8 cellular contexts compared by ENCODE assay signal in the genomic region with DNA sequence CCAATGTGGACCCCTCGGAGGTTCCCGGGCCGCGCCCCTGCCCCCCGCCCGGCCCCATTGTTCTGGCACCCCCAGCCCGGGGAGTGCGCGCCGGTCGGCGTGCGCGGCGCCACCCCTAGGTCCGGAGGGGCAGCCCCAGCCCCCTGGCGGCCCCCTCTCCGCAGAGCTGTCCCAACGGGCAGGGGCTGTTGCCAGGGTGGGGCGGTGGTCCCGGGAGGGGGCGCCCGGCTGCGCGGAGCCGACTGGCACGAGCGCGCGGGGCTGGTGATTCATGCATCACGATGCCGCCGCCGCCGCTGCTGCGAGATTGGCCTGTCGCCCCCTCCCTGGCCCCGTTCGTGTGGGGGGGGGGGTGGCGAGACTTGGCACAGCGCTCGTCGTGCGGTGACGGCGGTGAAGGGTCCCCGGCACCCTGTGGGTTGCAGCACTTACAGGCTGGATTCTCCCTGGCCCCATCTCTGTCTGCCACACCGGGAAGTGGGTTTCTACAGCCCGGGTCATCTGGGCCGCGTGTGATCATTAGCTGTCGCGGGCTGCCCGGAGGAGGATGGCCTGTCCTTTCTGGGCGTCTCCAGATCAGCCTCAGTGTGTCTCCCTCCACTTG. TPM values are rescaled to one million over a fixed set of nuclear protein-coding genes. Genes with fewer than 3 reads are reported as not detected.
DNase-seq lines count a peak whose midpoint lies in the region; ATAC-seq, FAIRE-seq and TF ChIP-seq lines count a peak whose summit lies in the region.

No MANE protein-coding gene starts in this region.

- intact Hi-C loops in Right ventricle myocardium inferior (cut with DNase I), result loop anchor here (1.0 kb wide), 1 partner anchor 29 kb away; no protein-coding TSS in a partner anchor

- peak overlapping the region; percentile 77 for H2AFZ ChIP-seq in osteoblast (ENCODE audit: low read length)

- DNase-seq in cardiac muscle cell (ENCODE audit: low read depth in 1 of 2, low spot score in 1 of 2) (peak; percentile 17 to 40), Right ventricle myocardium inferior (ENCODE audit: missing footprints) (no peak), activated T-cell treated with anti-CD3 and anti-CD28 coated beads for 24 hours (ENCODE audit: low read depth) (peak; percentile 7), osteoblast (ENCODE audit: insufficient read length, low spot score, missing footprints) (peak; percentile 95), urothelium cell line (ENCODE audit: low spot score) (peak; percentile 56), RPMI8226 (no peak)

- H3K27me3 ChIP-seq in cardiac muscle cell (no peaks in the 10 kb centered on the region), osteoblast (ENCODE audit: insufficient read depth, low read length) (no peaks in the 10 kb centered on the region)

- H3K4me3 ChIP-seq in cardiac muscle cell (peak overlapping the region; percentile 97), osteoblast (ENCODE audit: insufficient read depth, low read length) (peak overlapping the region; percentile 74)

- H3K4me2 ChIP-seq in osteoblast (ENCODE audit: insufficient read depth, low read length), result peak overlapping the region; percentile 85

- peaks cover 43% of the 10 kb centered on the region for H4K20me1 ChIP-seq in osteoblast (ENCODE audit: insufficient read depth, low read length)

- H3K9me3 ChIP-seq in cardiac muscle cell (ENCODE audit: low read depth), result no peaks in the 10 kb centered on the region
- H3K9me3 ChIP-seq in osteoblast (ENCODE audit: low read depth, low read length), result no peaks in the 10 kb centered on the region

- H3K4me1 ChIP-seq in cardiac muscle cell (ENCODE audit: low read depth) (peaks cover 4% of the 10 kb centered on the region), osteoblast (ENCODE audit: insufficient read depth, low read length) (peaks cover 7% of the 10 kb centered on the region)

- H3K79me2 ChIP-seq in osteoblast (ENCODE audit: insufficient read depth, low read length), result peaks cover 53% of the 10 kb centered on the region

- ATAC-seq in Right ventricle myocardium inferior, result no peak
- ATAC-seq in esophagus mucosa, result peak; percentile 5
- ATAC-seq in GM21381 (IDR thresholded peaks at IDR 0.05; ENCODE audit: unreplicated experiment), result no peak

- H3K27ac ChIP-seq in cardiac muscle cell (no peak overlapping the region), osteoblast (ENCODE audit: low read depth, low read length) (peak overlapping the region; percentile 40)

- TF ChIP-seq CTCF in cardiac muscle cell (IDR thresholded peaks at IDR 0.05; ENCODE audit: low read depth, low read length) (no peak), osteoblast (IDR thresholded peaks at IDR 0.05; ENCODE audit: extremely low read depth, low read depth, low read length) (no peak)

- H3K36me3 ChIP-seq in cardiac muscle cell (no peaks in the 10 kb centered on the region), osteoblast (ENCODE audit: insufficient read depth, low read length) (no peaks in the 10 kb centered on the region)

- no peak for FAIRE-seq in urothelium cell line (lab: Jason Lieb, UNC)

RNA-seq across cellular contexts. Expression of gene NCS1, which starts 0.8 kb away (rescaled TPM):
- total RNA-seq in cardiac muscle cell, result 55.6 and 55.7 TPM in 2 replicates
- 48.3 and 55.4 TPM in 2 replicates for polyA plus RNA-seq in cardiac muscle cell
- 5.0 TPM for total RNA-seq in Right ventricle myocardium inferior
- total RNA-seq in esophagus mucosa, result 19.7 TPM
- 43.0 and 49.9 TPM in 2 replicates for total RNA-seq in osteoblast

Comparison
In these comparisons a context has a peak if more than half of its experiments do, and no peak if none do; other contexts are left out.
1. DNase-seq: peak in cardiac muscle cell (2 of 2), activated T-cell treated with anti-CD3 and anti-CD28 coated beads for 24 hours (single experiment), osteoblast (single experiment) and urothelium cell line (single experiment); none in Right ventricle myocardium inferior (single experiment) and RPMI8226 (single experiment).